ENCODE assay signal across 9 cellular contexts in genomic region chr22:22935546-22936157, GRCh38. TPM values are rescaled to one million over a fixed set of nuclear protein-coding genes. Genes with fewer than 3 reads are reported as not detected.
DNase-seq lines count a peak whose midpoint lies in the region; ATAC-seq, FAIRE-seq and TF ChIP-seq lines count a peak whose summit lies in the region.
"Had no signal": no experiment of that assay in that cellular context is flagged by ENCODE, and none has a peak within 500 bp of the region (broad histone marks: within the 10 kb centered on the region; RNA-seq: fewer than 3 reads in every experiment).

No MANE protein-coding gene starts in this region.

- H2BK5ac ChIP-seq in mesendoderm (ENCODE audit: low read length) = no peak overlapping the region

- H3K79me2 ChIP-seq in mesendoderm (ENCODE audit: control insufficient read depth, insufficient read depth, low read length) = no peaks in the 10 kb centered on the region

- no peak overlapping the region for H3K56ac ChIP-seq in mesendoderm (ENCODE audit: low read length)

- H2AK5ac ChIP-seq in mesendoderm (ENCODE audit: low read length) = no peak overlapping the region

- ATAC-seq in GM18520 (IDR thresholded peaks at IDR 0.05; ENCODE audit: unreplicated experiment) = peak; percentile 83
- peak; percentile 75 for ATAC-seq in GM21717 (IDR thresholded peaks at IDR 0.05; ENCODE audit: unreplicated experiment)
- ATAC-seq in HG03571 (IDR thresholded peaks at IDR 0.05; ENCODE audit: unreplicated experiment) = peak; percentile 78

- H3K4me1 ChIP-seq in mesendoderm (ENCODE audit: control insufficient read depth, low read depth, low read length) = no peaks in the 10 kb centered on the region

- H3K79me1 ChIP-seq in mesendoderm (ENCODE audit: low read length) = no peaks in the 10 kb centered on the region

- no CpG with 5 or more reads among the region's 4 CpGs for WGBS in mesendoderm (ENCODE audit: extremely low coverage, insufficient coverage, low lambda C conversion rate)

- no peak overlapping the region for H2BK15ac ChIP-seq in mesendoderm (replicated peaks; ENCODE audit: low read depth)

- no peak for TF ChIP-seq CTCF in D721Med (IDR thresholded peaks at IDR 0.05; ENCODE audit: insufficient read depth, missing control alignments)

- no peak overlapping the region for H3K4me2 ChIP-seq in mesendoderm (ENCODE audit: low read length)

- H3K4ac ChIP-seq in mesendoderm (ENCODE audit: low read depth, low read length) = no peak overlapping the region

- H3K9ac ChIP-seq in mesendoderm (ENCODE audit: low read length) = no peak overlapping the region

- H2BK120ac ChIP-seq in mesendoderm (ENCODE audit: low read depth, low read length) = no peak overlapping the region

- no peak overlapping the region for H4K5ac ChIP-seq in mesendoderm (ENCODE audit: low read length)

- H3K18ac ChIP-seq in mesendoderm (ENCODE audit: low read length) = no peak overlapping the region

- FAIRE-seq in urothelium cell line (lab: Jason Lieb, UNC) = no peak
- no peak for FAIRE-seq in D721Med (lab: Jason Lieb, UNC)
- FAIRE-seq: astrocyte had no signal

- no peaks in the 10 kb centered on the region for H3K27me3 ChIP-seq in mesendoderm (ENCODE audit: insufficient read depth, low read length, poor library complexity)

- no peaks in the 10 kb centered on the region for H3K36me3 ChIP-seq in mesendoderm (ENCODE audit: control insufficient read depth, insufficient read depth, low read length)

- H3K27ac ChIP-seq in mesendoderm (ENCODE audit: low read depth, low read length) (no peak overlapping the region), substantia nigra (ENCODE audit: low read depth, low read length, poor library complexity, severe bottlenecking) (no peak overlapping the region)

- no peak overlapping the region for H4K8ac ChIP-seq in mesendoderm (ENCODE audit: low read depth, low read length)

- H3K23ac ChIP-seq in mesendoderm (ENCODE audit: low read length) = no peak overlapping the region

- no peak overlapping the region for H3K4me3 ChIP-seq in mesendoderm (ENCODE audit: low read length)

- DNase-seq in mesendoderm = peak; percentile 19
- DNase-seq in urothelium cell line (ENCODE audit: low spot score) = no peak
- no peak for DNase-seq in T-helper 9 cell
- no peak for DNase-seq in D721Med (ENCODE audit: insufficient read length, low spot score)
- no peak for DNase-seq in substantia nigra (lab: John Stamatoyannopoulos, UW)

RNA-seq across cellular contexts. Expression of gene IGLL5, which starts 48.0 kb away (rescaled TPM):
- not detected for polyA plus RNA-seq in mesendoderm (2013, experiment 1 of 2)
- 0.04 TPM for polyA plus RNA-seq in mesendoderm (2013, experiment 2 of 2)
